In genomic region chr2:218186876-218187649, GRCh38 we compare ENCODE assay signal across 15 cellular contexts. TPM values are rescaled to one million over a fixed set of nuclear protein-coding genes. Genes with fewer than 3 reads are reported as not detected.
DNase-seq lines count a peak whose midpoint lies in the region; ATAC-seq and TF ChIP-seq lines count a peak whose summit lies in the region.
"Had no signal": no experiment of that assay in that cellular context is flagged by ENCODE, and none has a peak within 500 bp of the region (broad histone marks: within the 10 kb centered on the region; RNA-seq: fewer than 3 reads in every experiment).

No MANE protein-coding gene starts in this region.

- TF ChIP-seq CTCF in IMR-90 (conservative IDR thresholded peaks at IDR 0.05; ENCODE audit: low read depth, low read length) (no peak), neural progenitor cell (IDR thresholded peaks at IDR 0.05) (no peak)

- no peaks in the 10 kb centered on the region for H3K9me3 Mint-ChIP-seq in neural progenitor cell
- H3K9me3 Mint-ChIP-seq: activated naive CD4-positive, alpha-beta T cell treated with anti-CD3 and anti-CD28 coated beads, Interleukin-2, amount 50 U/mL, for 72 hours; central memory CD8-positive, alpha-beta T cell had no signal

- no peak overlapping the region for H4K5ac ChIP-seq in IMR-90 (ENCODE audit: low read depth, low read length)

- no peak overlapping the region for H3K4ac ChIP-seq in IMR-90 (ENCODE audit: low read depth, low read length)

- H2BK20ac ChIP-seq in IMR-90 (ENCODE audit: low read depth, low read length): no peak overlapping the region

- H3K23ac ChIP-seq in IMR-90 (ENCODE audit: low read depth, low read length): no peak overlapping the region

- H2AK5ac ChIP-seq in IMR-90 (ENCODE audit: low read depth, low read length): no peak overlapping the region

- no peak overlapping the region for H3K27ac Mint-ChIP-seq in neural progenitor cell

- no peak overlapping the region for H3K14ac ChIP-seq in IMR-90 (replicated peaks; ENCODE audit: low read depth, low read length)

- no peaks in the 10 kb centered on the region for H3F3A ChIP-seq in neural progenitor cell (ENCODE audit: low read depth)

- no peak overlapping the region for H2BK15ac ChIP-seq in IMR-90 (ENCODE audit: low read depth, low read length)

- H3K4me3 Mint-ChIP-seq in neural progenitor cell: no peak overlapping the region
- H3K4me3 Mint-ChIP-seq: central memory CD8-positive, alpha-beta T cell had no signal

- no peak overlapping the region for H4K8ac ChIP-seq in IMR-90 (ENCODE audit: low read depth in 2 of 2, low read length in 2 of 2)

- H2AK9ac ChIP-seq in IMR-90 (replicated peaks; ENCODE audit: low read depth, low read length, poor library complexity): no peak overlapping the region

- DNase-seq in IMR-90 (no peak), epithelial cell of prostate (ENCODE audit: low read depth, low spot score) (peak; percentile 16), neural progenitor cell (ENCODE audit: low spot score) (no peak), GM19238 (ENCODE audit: insufficient read length, low spot score) (no peak)

- H3K4me1 ChIP-seq in ACC112 (ENCODE audit: control insufficient read depth, insufficient read depth, low read length, unreplicated experiment) (no peaks in the 10 kb centered on the region), IMR-90 (ENCODE audit: control insufficient read depth, insufficient read depth, low read length) (no peaks in the 10 kb centered on the region; the same call in 1 of the 2 replicates), neural progenitor cell (no peaks in the 10 kb centered on the region)
- H3K4me1 ChIP-seq: BE2C had no signal

- BruUV-seq in IMR-90 (replicated peaks; lab: Mats Ljungman, UMichigan): no TSS peak

- no peak for TF ChIP-seq POLR2A in IMR-90 (IDR thresholded peaks at IDR 0.05; ENCODE audit: low read depth, low read length)

- dilution Hi-C loops in IMR-90 (cut with HindIII; ENCODE audit: low sequenced_read_pairs, unreplicated experiment): no loop called here

- H2BK120ac ChIP-seq in IMR-90 (ENCODE audit: low read depth, low read length): no peak overlapping the region

- peaks cover 8% of the 10 kb centered on the region for H3K27me3 Mint-ChIP-seq in neural progenitor cell (ENCODE audit: insufficient read depth, low read depth)

- no peaks in the 10 kb centered on the region for H3K79me2 ChIP-seq in ACC112 (ENCODE audit: control insufficient read depth, insufficient read depth, low read length, unreplicated experiment)
- H3K79me2 ChIP-seq in neural progenitor cell (ENCODE audit: low read depth): no peaks in the 10 kb centered on the region

- in situ Hi-C loops in IMR-90 (cut with MboI; ENCODE audit: low sequenced_read_pairs): no loop called here

- POLR2A ChIA-PET in IMR-90 (lab: Charles Lee; ENCODE audit: unreplicated experiment): interaction anchor here (0.6 kb wide), 1 partner anchor 34 kb away, joined by 9 read pairs; no protein-coding TSS in a partner anchor

- H3K9ac ChIP-seq in IMR-90 (ENCODE audit: low read depth, low read length) (no peak overlapping the region), neural progenitor cell (no peak overlapping the region)

- H3K9me3 ChIP-seq in IMR-90 (ENCODE audit: control insufficient read depth, insufficient read depth, low read length): no peaks in the 10 kb centered on the region
- H3K9me3 ChIP-seq in neural progenitor cell (ENCODE audit: low read depth): no peaks in the 10 kb centered on the region
- H3K9me3 ChIP-seq: BE2C, lower lobe of right lung, ovary, tibial nerve had no signal

- ATAC-seq in IMR-90 (ENCODE audit: low read depth) (no peak), GM21717 (IDR thresholded peaks at IDR 0.05; ENCODE audit: unreplicated experiment) (no peak), GM21737 (IDR thresholded peaks at IDR 0.05; ENCODE audit: unreplicated experiment) (no peak), GM21447 (IDR thresholded peaks at IDR 0.05; ENCODE audit: unreplicated experiment) (no peak)

- H3K4me2 ChIP-seq in IMR-90 (ENCODE audit: low read depth, low read length) (no peak overlapping the region), neural progenitor cell (no peak overlapping the region)

- no peaks in the 10 kb centered on the region for H3K9me1 ChIP-seq in IMR-90 (ENCODE audit: insufficient read depth, low read length)

- H3K18ac ChIP-seq in IMR-90 (ENCODE audit: low read depth, low read length): no peak overlapping the region

- H4K91ac ChIP-seq in IMR-90 (ENCODE audit: insufficient read depth, low read depth, low read length): no peak overlapping the region

- no peaks in the 10 kb centered on the region for H3K36me3 Mint-ChIP-seq in neural progenitor cell
- H3K36me3 Mint-ChIP-seq: activated naive CD4-positive, alpha-beta T cell treated with anti-CD3 and anti-CD28 coated beads, Interleukin-2, amount 50 U/mL, for 72 hours had no signal

- H3K27ac ChIP-seq in ACC112 (ENCODE audit: low read depth, low read length): no peak overlapping the region
- H3K27ac ChIP-seq in IMR-90 (ENCODE audit: insufficient read depth, low read length): no peak overlapping the region
- H3K27ac ChIP-seq in epithelial cell of prostate: no peak overlapping the region
- H3K27ac ChIP-seq in neural progenitor cell: no peak overlapping the region
- H3K27ac ChIP-seq: lower lobe of right lung, ovary, tibial nerve had no signal

- H3K4me3 ChIP-seq in ACC112 (ENCODE audit: low read depth, low read length) (no peak overlapping the region), IMR-90 (ENCODE audit: insufficient read depth, low read depth, low read length) (no peak overlapping the region), neural progenitor cell (no peak overlapping the region)
- H3K4me3 ChIP-seq: lower lobe of right lung, ovary, tibial nerve had no signal

- TF ChIP-seq RAD21 in IMR-90 (IDR thresholded peaks at IDR 0.05; ENCODE audit: low read length): no peak

- H3K4me1 Mint-ChIP-seq in neural progenitor cell: peaks cover 4% of the 10 kb centered on the region
- H3K4me1 Mint-ChIP-seq: central memory CD8-positive, alpha-beta T cell had no signal

- H2AFZ ChIP-seq in ACC112 (ENCODE audit: low read length, unreplicated experiment) (peak overlapping the region; percentile 47), IMR-90 (replicated peaks; ENCODE audit: low read length, poor library complexity) (peak overlapping the region; percentile 86), neural progenitor cell (replicated peaks) (peak overlapping the region; percentile 93)

- CTCF ChIA-PET in IMR-90 (lab: Yijun Ruan, JAX): interaction anchor here (0.5 kb wide), 1 partner anchor 15 kb away, joined by 4 read pairs; no protein-coding TSS in a partner anchor

- no peak overlapping the region for H3K56ac ChIP-seq in IMR-90 (ENCODE audit: extremely low read depth, insufficient read depth, low read length)

- H3K79me1 ChIP-seq in IMR-90 (ENCODE audit: low read depth in 1 of 2, low read length in 2 of 2): no peaks in the 10 kb centered on the region

- peaks cover 29% of the 10 kb centered on the region for H3K27me3 ChIP-seq in ACC112 (ENCODE audit: insufficient read depth, low read length)
- peaks cover 30% of the 10 kb centered on the region for H3K27me3 ChIP-seq in IMR-90 (ENCODE audit: control insufficient read depth, insufficient read depth, low read length)
- no peaks in the 10 kb centered on the region for H3K27me3 ChIP-seq in neural progenitor cell
- H3K27me3 ChIP-seq: BE2C, ovary, tibial nerve had no signal

- H2BK5ac ChIP-seq in IMR-90 (ENCODE audit: low read depth, low read length, poor library complexity, severe bottlenecking): no peak overlapping the region

- H3K36me3 ChIP-seq in ACC112 (ENCODE audit: insufficient read depth, low read length): no peaks in the 10 kb centered on the region
- H3K36me3 ChIP-seq in IMR-90 (ENCODE audit: control insufficient read depth, insufficient read depth, low read length): no peaks in the 10 kb centered on the region
- no peaks in the 10 kb centered on the region for H3K36me3 ChIP-seq in neural progenitor cell
- H3K36me3 ChIP-seq: BE2C, lower lobe of right lung, ovary, tibial nerve had no signal

- WGBS in IMR-90 (ENCODE audit: extremely low coverage in 2 of 2, insufficient read length in 1 of 2), 2 experiments: 17% methylated on average over 1 of the region's 5 CpGs; no CpG with 5 or more reads in 1 of the 2 experiments

- intact Hi-C loops in IMR-90 (cut with micrococcal nuclease): loop anchor here (2.0 to 5.0 kb wide), 4 partner anchors 40 to 280 kb away; no protein-coding TSS in a partner anchor

- H4K20me1 ChIP-seq in IMR-90 (ENCODE audit: insufficient read depth, low read length) (no peaks in the 10 kb centered on the region), neural progenitor cell (ENCODE audit: low read depth) (no peaks in the 10 kb centered on the region)

TF ChIP-seq in IMR-90, 13 proteins besides CTCF, POLR2A, EP300 and RAD21 (continues in another document):
- TF ChIP-seq CHD1 (IDR thresholded peaks at IDR 0.05; ENCODE audit: low read depth, low read length) (no peak), USF2 (IDR thresholded peaks at IDR 0.05; ENCODE audit: low read depth, low read length) (no peak), RFX5 (IDR thresholded peaks at IDR 0.05; ENCODE audit: low read depth, low read length) (no peak), MAFK (IDR thresholded peaks at IDR 0.05; ENCODE audit: low read depth, low read length) (no peak)

RNA-seq across cellular contexts. Expression of gene CXCR1, which starts 20.3 kb away (rescaled TPM):
- total RNA-seq in IMR-90 (2012; rRNA removed): not detected in 2 replicates
- not detected in 2 replicates for polyA plus RNA-seq in IMR-90 (2012; rRNA removed)
- not detected in 2 replicates for polyA plus RNA-seq in IMR-90 (2012; cell fraction: cytosol; rRNA removed)
- not detected in 2 replicates for polyA plus RNA-seq in IMR-90 (2012; cell fraction: nucleus; rRNA removed; ENCODE audit: low replicate concordance)
- not detected in 2 replicates for total RNA-seq in neural progenitor cell (ENCODE audit: low replicate concordance)
- total RNA-seq: activated naive CD4-positive, alpha-beta T cell treated with anti-CD3 and anti-CD28 coated beads, Interleukin-2, amount 50 U/mL, for 72 hours; epithelial cell of proximal tubule had no signal

RNA-seq across cellular contexts. Expression of gene ARPC2, which starts 29.9 kb away (rescaled TPM):
- total RNA-seq in IMR-90 (2012; rRNA removed): 635 and 696 TPM in 2 replicates
- polyA plus RNA-seq in IMR-90 (2012; rRNA removed): 544 and 561 TPM in 2 replicates
- 259 and 280 TPM in 2 replicates for polyA plus RNA-seq in IMR-90 (2012; cell fraction: cytosol; rRNA removed)
- polyA plus RNA-seq in IMR-90 (2012; cell fraction: nucleus; rRNA removed; ENCODE audit: low replicate concordance): 120 and 334 TPM in 2 replicates
- 151 and 155 TPM in 2 replicates for total RNA-seq in neural progenitor cell (ENCODE audit: low replicate concordance)
